Comparison of ENCODE assay signal across 1 cellular context in the genomic region with DNA sequence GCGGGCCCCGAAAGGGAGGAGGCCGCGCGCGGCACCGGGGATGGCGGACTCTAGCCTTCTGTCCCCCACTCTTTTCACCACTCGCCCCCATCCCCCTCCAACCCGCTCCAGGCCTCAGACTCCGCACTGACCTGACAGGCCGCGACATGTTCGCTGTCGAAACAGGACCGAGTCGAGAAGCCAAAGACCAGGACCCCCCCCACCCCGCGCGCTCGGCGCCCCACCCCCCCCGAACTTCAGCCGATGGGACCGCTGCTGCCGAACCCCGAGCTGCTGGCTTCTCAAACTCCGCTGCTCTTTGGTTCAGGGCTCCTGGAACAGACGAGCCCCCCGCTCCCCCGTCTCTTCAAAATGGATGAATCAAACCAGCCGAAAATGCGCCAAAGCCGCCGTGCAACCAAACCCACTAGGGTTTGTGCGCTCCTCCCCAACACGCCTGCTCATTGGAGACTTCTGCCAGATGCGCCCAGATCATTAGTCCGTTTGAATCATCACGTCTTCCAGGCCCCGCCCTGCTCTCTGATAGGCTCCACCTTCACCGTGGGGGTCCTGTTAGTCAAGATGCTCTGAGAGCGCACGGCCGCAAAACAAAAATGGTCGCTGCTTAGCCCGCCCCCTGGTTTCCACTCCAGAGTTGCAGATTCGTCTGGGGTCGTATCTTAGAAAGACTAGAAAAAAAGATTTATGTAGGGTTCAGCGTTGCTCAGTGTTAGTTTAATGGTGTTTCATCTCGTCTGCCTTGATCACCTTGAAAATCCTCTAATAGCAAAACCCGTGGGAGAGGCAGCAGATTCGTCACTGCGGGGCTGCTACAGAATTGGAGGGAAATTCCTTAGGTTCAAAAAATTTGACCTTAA.
TF ChIP-seq lines count a peak whose summit lies in the region.

A gene with protein sequence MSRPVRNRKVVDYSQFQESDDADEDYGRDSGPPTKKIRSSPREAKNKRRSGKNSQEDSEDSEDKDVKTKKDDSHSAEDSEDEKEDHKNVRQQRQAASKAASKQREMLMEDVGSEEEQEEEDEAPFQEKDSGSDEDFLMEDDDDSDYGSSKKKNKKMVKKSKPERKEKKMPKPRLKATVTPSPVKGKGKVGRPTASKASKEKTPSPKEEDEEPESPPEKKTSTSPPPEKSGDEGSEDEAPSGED (minus strand): TSS at position 357 of the 857 bp plus-strand sequence. CDS start 209 bp downstream, at position 148.

TF ChIP-seq in HepG2, 621 proteins besides CTCF, POLR2A, EP300 and RAD21 (continued from another document and continues in another):
- TF ChIP-seq, protein P1, sequence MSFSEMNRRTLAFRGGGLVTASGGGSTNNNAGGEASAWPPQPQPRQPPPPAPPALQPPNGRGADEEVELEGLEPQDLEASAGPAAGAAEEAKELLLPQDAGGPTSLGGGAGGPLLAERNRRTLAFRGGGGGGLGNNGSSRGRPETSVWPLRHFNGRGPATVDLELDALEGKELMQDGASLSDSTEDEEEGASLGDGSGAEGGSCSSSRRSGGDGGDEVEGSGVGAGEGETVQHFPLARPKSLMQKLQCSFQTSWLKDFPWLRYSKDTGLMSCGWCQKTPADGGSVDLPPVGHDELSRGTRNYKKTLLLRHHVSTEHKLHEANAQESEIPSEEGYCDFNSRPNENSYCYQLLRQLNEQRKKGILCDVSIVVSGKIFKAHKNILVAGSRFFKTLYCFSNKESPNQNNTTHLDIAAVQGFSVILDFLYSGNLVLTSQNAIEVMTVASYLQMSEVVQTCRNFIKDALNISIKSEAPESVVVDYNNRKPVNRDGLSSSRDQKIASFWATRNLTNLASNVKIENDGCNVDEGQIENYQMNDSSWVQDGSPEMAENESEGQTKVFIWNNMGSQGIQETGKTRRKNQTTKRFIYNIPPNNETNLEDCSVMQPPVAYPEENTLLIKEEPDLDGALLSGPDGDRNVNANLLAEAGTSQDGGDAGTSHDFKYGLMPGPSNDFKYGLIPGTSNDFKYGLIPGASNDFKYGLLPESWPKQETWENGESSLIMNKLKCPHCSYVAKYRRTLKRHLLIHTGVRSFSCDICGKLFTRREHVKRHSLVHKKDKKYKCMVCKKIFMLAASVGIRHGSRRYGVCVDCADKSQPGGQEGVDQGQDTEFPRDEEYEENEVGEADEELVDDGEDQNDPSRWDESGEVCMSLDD (CRISPR knock-in tag; IDR thresholded peaks at IDR 0.05; ENCODE audit: borderline replicate concordance), result no peak
- no peak for TF ChIP-seq NR2C2 (CRISPR knock-in tag; IDR thresholded peaks at IDR 0.05; ENCODE audit: borderline replicate concordance)
- TF ChIP-seq SALL1 (CRISPR knock-in tag; IDR thresholded peaks at IDR 0.05), result peak; percentile 17; the same call in 1 of the 2 replicates
- peak; percentile 92 for TF ChIP-seq YY1 (IDR thresholded peaks at IDR 0.05; ENCODE audit: insufficient read depth, insufficient replicate concordance, low read depth, low read length)
- no peak for TF ChIP-seq NFATC3 (CRISPR knock-in tag; IDR thresholded peaks at IDR 0.05)
- TF ChIP-seq, protein P2, sequence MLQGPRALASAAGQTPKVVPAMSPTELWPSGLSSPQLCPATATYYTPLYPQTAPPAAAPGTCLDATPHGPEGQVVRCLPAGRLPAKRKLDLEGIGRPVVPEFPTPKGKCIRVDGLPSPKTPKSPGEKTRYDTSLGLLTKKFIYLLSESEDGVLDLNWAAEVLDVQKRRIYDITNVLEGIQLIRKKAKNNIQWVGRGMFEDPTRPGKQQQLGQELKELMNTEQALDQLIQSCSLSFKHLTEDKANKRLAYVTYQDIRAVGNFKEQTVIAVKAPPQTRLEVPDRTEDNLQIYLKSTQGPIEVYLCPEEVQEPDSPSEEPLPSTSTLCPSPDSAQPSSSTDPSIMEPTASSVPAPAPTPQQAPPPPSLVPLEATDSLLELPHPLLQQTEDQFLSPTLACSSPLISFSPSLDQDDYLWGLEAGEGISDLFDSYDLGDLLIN (CRISPR knock-in tag; IDR thresholded peaks at IDR 0.05; ENCODE audit: borderline replicate concordance), result no peak
- TF ChIP-seq, protein P3, sequence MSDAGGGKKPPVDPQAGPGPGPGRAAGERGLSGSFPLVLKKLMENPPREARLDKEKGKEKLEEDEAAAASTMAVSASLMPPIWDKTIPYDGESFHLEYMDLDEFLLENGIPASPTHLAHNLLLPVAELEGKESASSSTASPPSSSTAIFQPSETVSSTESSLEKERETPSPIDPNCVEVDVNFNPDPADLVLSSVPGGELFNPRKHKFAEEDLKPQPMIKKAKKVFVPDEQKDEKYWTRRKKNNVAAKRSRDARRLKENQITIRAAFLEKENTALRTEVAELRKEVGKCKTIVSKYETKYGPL (CRISPR knock-in tag; IDR thresholded peaks at IDR 0.05), result no peak
- TF ChIP-seq TARDBP (CRISPR knock-in tag; IDR thresholded peaks at IDR 0.05), result peak; percentile 50; the same call in 1 of the 2 replicates
- peak; percentile 53; the same call in 1 of the 2 replicates for TF ChIP-seq ETV6 (CRISPR knock-in tag; conservative IDR thresholded peaks at IDR 0.05)
- no peak; the same call in none of the 2 replicates for TF ChIP-seq ELF3 (CRISPR knock-in tag; IDR thresholded peaks at IDR 0.05)
- TF ChIP-seq ZNF180 (CRISPR knock-in tag; IDR thresholded peaks at IDR 0.05; ENCODE audit: borderline replicate concordance, low read depth), result no peak
- TF ChIP-seq ZNF564 (CRISPR knock-in tag; IDR thresholded peaks at IDR 0.05), result no peak
- TF ChIP-seq, protein P4, sequence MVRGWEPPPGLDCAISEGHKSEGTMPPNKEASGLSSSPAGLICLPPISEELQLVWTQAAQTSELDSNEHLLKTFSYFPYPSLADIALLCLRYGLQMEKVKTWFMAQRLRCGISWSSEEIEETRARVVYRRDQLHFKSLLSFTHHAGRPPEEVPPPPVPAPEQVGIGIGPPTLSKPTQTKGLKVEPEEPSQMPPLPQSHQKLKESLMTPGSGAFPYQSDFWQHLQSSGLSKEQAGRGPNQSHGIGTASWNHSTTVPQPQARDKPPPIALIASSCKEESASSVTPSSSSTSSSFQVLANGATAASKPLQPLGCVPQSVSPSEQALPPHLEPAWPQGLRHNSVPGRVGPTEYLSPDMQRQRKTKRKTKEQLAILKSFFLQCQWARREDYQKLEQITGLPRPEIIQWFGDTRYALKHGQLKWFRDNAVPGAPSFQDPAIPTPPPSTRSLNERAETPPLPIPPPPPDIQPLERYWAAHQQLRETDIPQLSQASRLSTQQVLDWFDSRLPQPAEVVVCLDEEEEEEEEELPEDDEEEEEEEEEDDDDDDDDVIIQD (CRISPR knock-in tag; IDR thresholded peaks at IDR 0.05; ENCODE audit: low read depth), result no peak; the same call in 1 of the 2 replicates
- TF ChIP-seq GPN1 (CRISPR knock-in tag; IDR thresholded peaks at IDR 0.05; ENCODE audit: borderline replicate concordance), result no peak
- no peak for TF ChIP-seq ARNT (IDR thresholded peaks at IDR 0.05)
- TF ChIP-seq, protein P5, sequence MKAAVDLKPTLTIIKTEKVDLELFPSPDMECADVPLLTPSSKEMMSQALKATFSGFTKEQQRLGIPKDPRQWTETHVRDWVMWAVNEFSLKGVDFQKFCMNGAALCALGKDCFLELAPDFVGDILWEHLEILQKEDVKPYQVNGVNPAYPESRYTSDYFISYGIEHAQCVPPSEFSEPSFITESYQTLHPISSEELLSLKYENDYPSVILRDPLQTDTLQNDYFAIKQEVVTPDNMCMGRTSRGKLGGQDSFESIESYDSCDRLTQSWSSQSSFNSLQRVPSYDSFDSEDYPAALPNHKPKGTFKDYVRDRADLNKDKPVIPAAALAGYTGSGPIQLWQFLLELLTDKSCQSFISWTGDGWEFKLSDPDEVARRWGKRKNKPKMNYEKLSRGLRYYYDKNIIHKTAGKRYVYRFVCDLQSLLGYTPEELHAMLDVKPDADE (CRISPR knock-in tag; IDR thresholded peaks at IDR 0.05), result no peak
- TF ChIP-seq ZNF3 (CRISPR knock-in tag; IDR thresholded peaks at IDR 0.05), result no peak
- TF ChIP-seq KAT8 (CRISPR knock-in tag; IDR thresholded peaks at IDR 0.05), result peak; percentile 87
- no peak for TF ChIP-seq TAF15 (IDR thresholded peaks at IDR 0.05; ENCODE audit: low read depth, low read length, poor library complexity, severe bottlenecking)
- no peak for TF ChIP-seq ZSCAN20 (CRISPR knock-in tag; IDR thresholded peaks at IDR 0.05; ENCODE audit: borderline replicate concordance)
- TF ChIP-seq NFRKB (IDR thresholded peaks at IDR 0.05), result peak; percentile 86
- TF ChIP-seq SIN3A (IDR thresholded peaks at IDR 0.05; ENCODE audit: borderline replicate concordance, low read depth, low read length), result 0 out of 2 replicates have a peak, but pooled peaks have one; percentile 16
- TF ChIP-seq CREB1 (IDR thresholded peaks at IDR 0.05), result peak; percentile 90
- TF ChIP-seq CREB1 (CRISPR knock-in tag; IDR thresholded peaks at IDR 0.05), result peak; percentile 94
- TF ChIP-seq, protein P6, sequence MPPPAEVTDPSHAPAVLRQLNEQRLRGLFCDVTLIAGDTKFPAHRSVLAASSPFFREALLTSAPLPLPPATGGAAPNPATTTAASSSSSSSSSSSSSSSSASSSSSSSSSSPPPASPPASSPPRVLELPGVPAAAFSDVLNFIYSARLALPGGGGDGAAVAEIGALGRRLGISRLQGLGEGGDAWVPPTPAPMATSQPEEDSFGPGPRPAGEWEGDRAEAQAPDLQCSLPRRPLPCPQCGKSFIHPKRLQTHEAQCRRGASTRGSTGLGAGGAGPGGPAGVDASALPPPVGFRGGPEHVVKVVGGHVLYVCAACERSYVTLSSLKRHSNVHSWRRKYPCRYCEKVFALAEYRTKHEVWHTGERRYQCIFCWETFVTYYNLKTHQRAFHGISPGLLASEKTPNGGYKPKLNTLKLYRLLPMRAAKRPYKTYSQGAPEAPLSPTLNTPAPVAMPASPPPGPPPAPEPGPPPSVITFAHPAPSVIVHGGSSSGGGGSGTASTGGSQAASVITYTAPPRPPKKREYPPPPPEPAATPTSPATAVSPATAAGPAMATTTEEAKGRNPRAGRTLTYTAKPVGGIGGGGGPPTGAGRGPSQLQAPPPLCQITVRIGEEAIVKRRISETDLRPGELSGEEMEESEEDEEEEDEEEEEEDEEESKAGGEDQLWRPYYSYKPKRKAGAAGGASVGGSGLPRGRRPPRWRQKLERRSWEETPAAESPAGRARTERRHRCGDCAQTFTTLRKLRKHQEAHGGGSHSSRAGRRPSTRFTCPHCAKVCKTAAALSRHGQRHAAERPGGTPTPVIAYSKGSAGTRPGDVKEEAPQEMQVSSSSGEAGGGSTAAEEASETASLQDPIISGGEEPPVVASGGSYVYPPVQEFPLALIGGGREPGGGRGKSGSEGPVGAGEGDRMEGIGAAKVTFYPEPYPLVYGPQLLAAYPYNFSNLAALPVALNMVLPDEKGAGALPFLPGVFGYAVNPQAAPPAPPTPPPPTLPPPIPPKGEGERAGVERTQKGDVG (CRISPR knock-in tag; IDR thresholded peaks at IDR 0.05; ENCODE audit: borderline replicate concordance), result no peak
- TF ChIP-seq, protein P7, sequence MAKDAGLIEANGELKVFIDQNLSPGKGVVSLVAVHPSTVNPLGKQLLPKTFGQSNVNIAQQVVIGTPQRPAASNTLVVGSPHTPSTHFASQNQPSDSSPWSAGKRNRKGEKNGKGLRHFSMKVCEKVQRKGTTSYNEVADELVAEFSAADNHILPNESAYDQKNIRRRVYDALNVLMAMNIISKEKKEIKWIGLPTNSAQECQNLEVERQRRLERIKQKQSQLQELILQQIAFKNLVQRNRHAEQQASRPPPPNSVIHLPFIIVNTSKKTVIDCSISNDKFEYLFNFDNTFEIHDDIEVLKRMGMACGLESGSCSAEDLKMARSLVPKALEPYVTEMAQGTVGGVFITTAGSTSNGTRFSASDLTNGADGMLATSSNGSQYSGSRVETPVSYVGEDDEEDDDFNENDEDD (CRISPR knock-in tag; IDR thresholded peaks at IDR 0.05; ENCODE audit: borderline replicate concordance), result peak; percentile 85; the same call in 1 of the 2 replicates
- TF ChIP-seq YEATS2 (CRISPR knock-in tag; IDR thresholded peaks at IDR 0.05; ENCODE audit: borderline replicate concordance), result peak; percentile 78
- TF ChIP-seq FOXK2 (IDR thresholded peaks at IDR 0.05), result no peak
- TF ChIP-seq, protein P8, sequence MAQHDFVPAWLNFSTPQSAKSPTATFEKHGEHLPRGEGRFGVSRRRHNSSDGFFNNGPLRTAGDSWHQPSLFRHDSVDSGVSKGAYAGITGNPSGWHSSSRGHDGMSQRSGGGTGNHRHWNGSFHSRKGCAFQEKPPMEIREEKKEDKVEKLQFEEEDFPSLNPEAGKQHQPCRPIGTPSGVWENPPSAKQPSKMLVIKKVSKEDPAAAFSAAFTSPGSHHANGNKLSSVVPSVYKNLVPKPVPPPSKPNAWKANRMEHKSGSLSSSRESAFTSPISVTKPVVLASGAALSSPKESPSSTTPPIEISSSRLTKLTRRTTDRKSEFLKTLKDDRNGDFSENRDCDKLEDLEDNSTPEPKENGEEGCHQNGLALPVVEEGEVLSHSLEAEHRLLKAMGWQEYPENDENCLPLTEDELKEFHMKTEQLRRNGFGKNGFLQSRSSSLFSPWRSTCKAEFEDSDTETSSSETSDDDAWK (CRISPR knock-in tag; IDR thresholded peaks at IDR 0.05), result no peak
- no peak; the same call in 1 of the 2 replicates for TF ChIP-seq ZNF772 (CRISPR knock-in tag; IDR thresholded peaks at IDR 0.05)
- no peak for TF ChIP-seq ZNF121 (CRISPR knock-in tag; IDR thresholded peaks at IDR 0.05)
- TF ChIP-seq YEATS4 (CRISPR knock-in tag; IDR thresholded peaks at IDR 0.05; ENCODE audit: borderline replicate concordance), result 0 out of 2 replicates have a peak, but pooled peaks have one; percentile 66
- no peak for TF ChIP-seq EZH2 (conservative IDR thresholded peaks at IDR 0.05; ENCODE audit: low read depth, low read length)
- TF ChIP-seq PCBP1 (IDR thresholded peaks at IDR 0.05; ENCODE audit: borderline replicate concordance, low read depth, low read length), result no peak
- TF ChIP-seq, protein P9, sequence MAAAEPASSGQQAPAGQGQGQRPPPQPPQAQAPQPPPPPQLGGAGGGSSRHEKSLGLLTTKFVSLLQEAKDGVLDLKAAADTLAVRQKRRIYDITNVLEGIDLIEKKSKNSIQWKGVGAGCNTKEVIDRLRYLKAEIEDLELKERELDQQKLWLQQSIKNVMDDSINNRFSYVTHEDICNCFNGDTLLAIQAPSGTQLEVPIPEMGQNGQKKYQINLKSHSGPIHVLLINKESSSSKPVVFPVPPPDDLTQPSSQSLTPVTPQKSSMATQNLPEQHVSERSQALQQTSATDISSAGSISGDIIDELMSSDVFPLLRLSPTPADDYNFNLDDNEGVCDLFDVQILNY (CRISPR knock-in tag; conservative IDR thresholded peaks at IDR 0.05), result peak; percentile 47; the same call in 1 of the 2 replicates
- no peak for TF ChIP-seq ZNF839 (CRISPR knock-in tag; IDR thresholded peaks at IDR 0.05; ENCODE audit: borderline replicate concordance)
- peak; percentile 25; the same call in 1 of the 2 replicates for TF ChIP-seq ZNF788 (CRISPR knock-in tag; IDR thresholded peaks at IDR 0.05; ENCODE audit: borderline replicate concordance)
- TF ChIP-seq MTF1 (CRISPR knock-in tag; IDR thresholded peaks at IDR 0.05), result no peak
- peak; percentile 57; the same call in 1 of the 2 replicates for TF ChIP-seq ZNF501 (CRISPR knock-in tag; IDR thresholded peaks at IDR 0.05)
- TF ChIP-seq, protein P10, sequence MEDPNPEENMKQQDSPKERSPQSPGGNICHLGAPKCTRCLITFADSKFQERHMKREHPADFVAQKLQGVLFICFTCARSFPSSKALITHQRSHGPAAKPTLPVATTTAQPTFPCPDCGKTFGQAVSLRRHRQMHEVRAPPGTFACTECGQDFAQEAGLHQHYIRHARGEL (CRISPR knock-in tag; IDR thresholded peaks at IDR 0.05), result no peak
- no peak for TF ChIP-seq CBFB (CRISPR knock-in tag; IDR thresholded peaks at IDR 0.05)
- TF ChIP-seq HNRNPLL (IDR thresholded peaks at IDR 0.05; ENCODE audit: low read depth, low read length, poor library complexity, severe bottlenecking), result no peak
- no peak for TF ChIP-seq MAFF (IDR thresholded peaks at IDR 0.05; ENCODE audit: low read depth, low read length)
- no peak for TF ChIP-seq ZNF292 (CRISPR knock-in tag; IDR thresholded peaks at IDR 0.05; ENCODE audit: borderline replicate concordance, low read depth)
- TF ChIP-seq KLF12 (CRISPR knock-in tag; IDR thresholded peaks at IDR 0.05; ENCODE audit: borderline replicate concordance), result peak; percentile 65; the same call in 1 of the 2 replicates
- no peak for TF ChIP-seq ZNF557 (CRISPR knock-in tag; IDR thresholded peaks at IDR 0.05)
- peak; percentile 29; the same call in 1 of the 2 replicates for TF ChIP-seq SAFB2 (CRISPR knock-in tag; IDR thresholded peaks at IDR 0.05; ENCODE audit: borderline replicate concordance, low read depth)
